Comparison of ENCODE assay signal across 15 cellular contexts in the genomic region with DNA sequence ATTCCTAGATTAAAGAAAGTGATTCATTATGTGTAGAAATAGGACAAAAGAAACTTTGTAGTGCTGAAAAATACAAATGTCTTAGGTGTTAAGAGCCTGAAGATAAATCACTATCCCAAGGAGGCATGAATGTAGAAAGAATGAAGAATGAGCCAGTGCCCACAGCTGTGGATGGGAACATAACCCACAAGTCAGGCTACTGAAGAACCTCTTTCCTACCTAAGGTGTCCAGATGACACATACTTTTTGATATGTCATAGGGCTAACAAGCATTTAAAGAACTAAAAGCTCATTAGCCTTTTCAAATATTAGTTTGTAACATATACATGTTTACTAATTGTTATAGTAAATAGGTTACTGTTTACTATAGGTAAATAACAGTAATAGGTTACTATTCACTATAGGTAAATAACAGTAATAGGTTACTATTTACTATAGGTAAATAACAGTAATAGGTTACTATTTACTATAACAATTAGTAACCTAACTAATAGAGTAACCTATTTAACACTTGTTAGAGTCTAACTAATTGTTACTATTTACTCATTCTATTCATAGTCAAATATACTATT.
DNase-seq lines count a peak whose midpoint lies in the region; ATAC-seq, FAIRE-seq and TF ChIP-seq lines count a peak whose summit lies in the region.
"Had no signal": no experiment of that assay in that cellular context is flagged by ENCODE, and none has a peak within 500 bp of the region (broad histone marks: within the 10 kb centered on the region; RNA-seq: fewer than 3 reads in every experiment).

No MANE protein-coding gene starts in this region.

- peak overlapping the region; percentile 80; the same call in 1 of the 3 replicates for H2BK15ac ChIP-seq in IMR-90 (ENCODE audit: low read depth, low read length)

- no peak overlapping the region for H2BK5ac ChIP-seq in IMR-90 (ENCODE audit: low read depth, low read length, poor library complexity, severe bottlenecking)

- H3K27me3 ChIP-seq in IMR-90 (ENCODE audit: control insufficient read depth, insufficient read depth, low read length): no peaks in the 10 kb centered on the region
- no peaks in the 10 kb centered on the region for H3K27me3 ChIP-seq in brain microvascular endothelial cell (replicated peaks)

- TF ChIP-seq RAD21 in IMR-90 (IDR thresholded peaks at IDR 0.05; ENCODE audit: low read length): no peak

- POLR2A ChIA-PET in IMR-90 (lab: Charles Lee; ENCODE audit: unreplicated experiment): no interaction called here

- TF ChIP-seq POLR2A in IMR-90 (IDR thresholded peaks at IDR 0.05; ENCODE audit: low read depth, low read length): no peak

- H3K27ac ChIP-seq in IMR-90 (ENCODE audit: insufficient read depth, low read length) (no peak overlapping the region), kidney (ENCODE audit: low read depth in 2 of 2, low read length in 2 of 2) (no peak overlapping the region), brain microvascular endothelial cell (no peak overlapping the region)
- H3K27ac ChIP-seq: KMS-11 had no signal

- 0 out of 2 replicates have a peak, but pooled peaks cover 5% of the 10 kb centered on the region for H3K9me1 ChIP-seq in IMR-90 (ENCODE audit: insufficient read depth, low read length)

- in situ Hi-C loops in IMR-90 (cut with MboI; ENCODE audit: low sequenced_read_pairs): no loop called here
- in situ Hi-C loops in brain microvascular endothelial cell (cut with HindIII; ENCODE audit: low pct_ligation_motif_present, low sequenced_read_pairs): no loop called here

- H3K9ac ChIP-seq in IMR-90 (ENCODE audit: low read depth, low read length) (no peak overlapping the region), kidney (ENCODE audit: low read length in 2 of 2) (no peak overlapping the region)
- H3K9ac ChIP-seq: KMS-11 had no signal

- H3K4ac ChIP-seq in IMR-90 (ENCODE audit: low read depth, low read length): no peak overlapping the region; the same call in 1 of the 2 replicates

- intact Hi-C loops in IMR-90 (cut with micrococcal nuclease): loop anchor here (10.0 kb wide), 1 partner anchor 438 kb away; no protein-coding TSS in a partner anchor
- intact Hi-C loops in kidney (cut with DNase I): no loop called here

- peak overlapping the region; percentile 54; the same call in 1 of the 2 replicates for H2BK120ac ChIP-seq in IMR-90 (ENCODE audit: low read depth, low read length)

- H2AK9ac ChIP-seq in IMR-90 (replicated peaks; ENCODE audit: low read depth, low read length, poor library complexity): no peak overlapping the region

- CTCF ChIA-PET in IMR-90 (lab: Yijun Ruan, JAX): no interaction called here

- H4K5ac ChIP-seq in IMR-90 (ENCODE audit: low read depth, low read length): no peak overlapping the region

- no peak overlapping the region for H3K4me2 ChIP-seq in IMR-90 (ENCODE audit: low read depth, low read length)
- H3K4me2 ChIP-seq: KMS-11 had no signal

- peak; percentile 36 for DNase-seq in DMS53 (lab: John Stamatoyannopoulos, UW)
- DNase-seq in IMR-90: no peak
- DNase-seq in kidney: no peak
- no peak for DNase-seq in brain microvascular endothelial cell
- DNase-seq in NOMO-1 (lab: John Stamatoyannopoulos, UW; ENCODE audit: unreplicated experiment in 2 of 2): no peak
- DNase-seq: C1 segment of cervical spinal cord; Calu3; CD4-positive, alpha-beta T cell; DMS 273 treated with DMSO at 0.1 percent for 48 hours; GF-D8 had no signal

- H2AFZ ChIP-seq in IMR-90 (replicated peaks; ENCODE audit: low read length, poor library complexity): no peak overlapping the region

- ATAC-seq in GM18861 (IDR thresholded peaks at IDR 0.05; ENCODE audit: unreplicated experiment) (peak; percentile 36), IMR-90 (ENCODE audit: low read depth) (no peak), HG02588 (IDR thresholded peaks at IDR 0.05; ENCODE audit: unreplicated experiment) (no peak)

- no peak overlapping the region; the same call in 1 of the 2 replicates for H3K14ac ChIP-seq in IMR-90 (replicated peaks; ENCODE audit: low read depth, low read length)

- no peak overlapping the region for H3K23ac ChIP-seq in IMR-90 (ENCODE audit: low read depth, low read length)

- H3K4me1 ChIP-seq in IMR-90 (ENCODE audit: control insufficient read depth, insufficient read depth, low read length) (peaks cover 2% of the 10 kb centered on the region; the same call in 1 of the 2 replicates), kidney (ENCODE audit: control insufficient read depth in 1 of 2, insufficient read depth in 1 of 2, low read depth in 1 of 2, low read length in 2 of 2) (no peaks in the 10 kb centered on the region)
- H3K4me1 ChIP-seq: HAP-1 had no signal

- no peaks in the 10 kb centered on the region for H3K79me1 ChIP-seq in IMR-90 (ENCODE audit: low read depth in 1 of 2, low read length in 2 of 2)

- no peak overlapping the region for H4K8ac ChIP-seq in IMR-90 (ENCODE audit: low read depth in 2 of 2, low read length in 2 of 2)

- TF ChIP-seq CTCF in IMR-90 (conservative IDR thresholded peaks at IDR 0.05; ENCODE audit: low read depth, low read length) (no peak), kidney (IDR thresholded peaks at IDR 0.05; ENCODE audit: borderline replicate concordance, extremely low read depth, insufficient read depth) (no peak), brain microvascular endothelial cell (IDR thresholded peaks at IDR 0.05; ENCODE audit: low read depth, low read length, missing control alignments) (no peak)

- H2AK5ac ChIP-seq in IMR-90 (ENCODE audit: low read depth, low read length): no peak overlapping the region

- no peak overlapping the region for H3K56ac ChIP-seq in IMR-90 (ENCODE audit: extremely low read depth, insufficient read depth, low read length)

- peak overlapping the region; percentile 24; the same call in 1 of the 2 replicates for H2BK20ac ChIP-seq in IMR-90 (ENCODE audit: low read depth, low read length)

- H4K91ac ChIP-seq in IMR-90 (ENCODE audit: insufficient read depth, low read depth, low read length): no peak overlapping the region

- dilution Hi-C loops in IMR-90 (cut with HindIII; ENCODE audit: low sequenced_read_pairs, unreplicated experiment): no loop called here

- no TSS peak for BruUV-seq in IMR-90 (replicated peaks; lab: Mats Ljungman, UMichigan)

- no peak overlapping the region for H3K4me3 ChIP-seq in IMR-90 (ENCODE audit: insufficient read depth, low read depth, low read length)
- H3K4me3 ChIP-seq in kidney (ENCODE audit: low read length in 2 of 2): no peak overlapping the region
- H3K4me3 ChIP-seq in brain microvascular endothelial cell (ENCODE audit: low read depth, low read length): no peak overlapping the region
- H3K4me3 ChIP-seq: HAP-1 had no signal

- H4K20me1 ChIP-seq in IMR-90 (ENCODE audit: insufficient read depth, low read length): no peaks in the 10 kb centered on the region

- H3K18ac ChIP-seq in IMR-90 (ENCODE audit: low read depth, low read length): no peak overlapping the region

- H3K9me3 ChIP-seq in IMR-90 (ENCODE audit: control insufficient read depth, insufficient read depth, low read length) (no peaks in the 10 kb centered on the region; the same call in 1 of the 2 replicates), kidney (ENCODE audit: control insufficient read depth in 1 of 2, low read length in 2 of 2) (no peaks in the 10 kb centered on the region)
- H3K9me3 ChIP-seq: HAP-1 had no signal

- FAIRE-seq in kidney (lab: Jason Lieb, UNC): peak; percentile 8
- FAIRE-seq: H1 had no signal

- H3K36me3 ChIP-seq in IMR-90 (ENCODE audit: control insufficient read depth, insufficient read depth, low read length) (no peaks in the 10 kb centered on the region), kidney (ENCODE audit: control insufficient read depth in 1 of 2, insufficient read depth in 2 of 2, low read length in 2 of 2) (no peaks in the 10 kb centered on the region), brain microvascular endothelial cell (replicated peaks) (no peaks in the 10 kb centered on the region)
- H3K36me3 ChIP-seq: HAP-1 had no signal

TF ChIP-seq in IMR-90, 13 proteins besides CTCF, POLR2A, EP300 and RAD21:
- no peak for TF ChIP-seq BHLHE40 (IDR thresholded peaks at IDR 0.05; ENCODE audit: low read depth, low read length)
- no peak for TF ChIP-seq RFX5 (IDR thresholded peaks at IDR 0.05; ENCODE audit: low read depth, low read length)
- TF ChIP-seq FOS (IDR thresholded peaks at IDR 0.05; ENCODE audit: low read depth, low read length): no peak
- TF ChIP-seq RCOR1 (IDR thresholded peaks at IDR 0.05; ENCODE audit: insufficient replicate concordance, low read length): no peak
- TF ChIP-seq MXI1 (IDR thresholded peaks at IDR 0.05; ENCODE audit: borderline replicate concordance, low read depth, low read length): no peak
- TF ChIP-seq SMC3 (IDR thresholded peaks at IDR 0.05; ENCODE audit: low read depth, low read length): no peak
- TF ChIP-seq CEBPB (IDR thresholded peaks at IDR 0.05; ENCODE audit: low read depth, low read length): no peak
- TF ChIP-seq ELK1 (IDR thresholded peaks at IDR 0.05; ENCODE audit: borderline replicate concordance, low read depth, low read length): no peak
- no peak for TF ChIP-seq NFE2L2 (IDR thresholded peaks at IDR 0.05; ENCODE audit: low read depth, low read length)
- no peak for TF ChIP-seq MAFK (IDR thresholded peaks at IDR 0.05; ENCODE audit: low read depth, low read length)
- no peak for TF ChIP-seq CHD1 (IDR thresholded peaks at IDR 0.05; ENCODE audit: low read depth, low read length)
- no peak for TF ChIP-seq MAZ (IDR thresholded peaks at IDR 0.05; ENCODE audit: borderline replicate concordance, low read depth, low read length)
TF ChIP-seq in IMR-90: peak in this region for 0.
